In genomic region chr3:46882377-46883015, GRCh38 we compare ENCODE assay signal across 8 cellular contexts. TPM values are rescaled to one million over a fixed set of nuclear protein-coding genes. Genes with fewer than 3 reads are reported as not detected.
A peak's percentile ranks its signal among the peaks of the same experiment; 100 is the strongest.
DNase-seq lines count a peak whose midpoint lies in the region; ATAC-seq and TF ChIP-seq lines count a peak whose summit lies in the region.

No MANE protein-coding gene starts in this region.

- H3K4me1 Mint-ChIP-seq in activated CD4-positive, alpha-beta T cell treated with anti-CD3 and anti-CD28 coated beads, Interleukin-2, amount 10 ng/mL, durations not matched to agents 7 days and 5 days = peaks cover 3% of the 10 kb centered on the region
- H3K4me1 Mint-ChIP-seq in activated T-helper 1 cell treated with anti-CD3 and anti-CD28 coated beads, Interleukin-12 subunit alpha, Interleukin-12 subunit beta, Interleukin-2, Interleukin-4 antibody, amounts not matched to agents 30 ng/mL and 10 ng/mL and 1 ng/mL, durations not matched to agents 14 hours and 24 hours and 36 hours (ENCODE audit: low read depth) = no peaks in the 10 kb centered on the region

- in situ Hi-C loops in gastrocnemius medialis (cut with MboI; ENCODE audit: low sequenced_read_pairs in 4 of 4) = no loop called here

- POLR2A ChIA-PET in activated CD4-positive, alpha-beta T cell treated with anti-CD3 and anti-CD28 coated beads, Interleukin-2, amount 10 ng/mL, durations not matched to agents 7 days and 5 days (lab: Charles Lee) = no interaction called here

- H3K4me3 ChIP-seq in right cardiac atrium (ENCODE audit: low read length) (peak overlapping the region; percentile 70), gastrocnemius medialis (peak overlapping the region; percentile 57 to 66 (median 62))

- no peaks in the 10 kb centered on the region for H3K9me3 ChIP-seq in right cardiac atrium (ENCODE audit: control insufficient read depth, low read length)
- no peaks in the 10 kb centered on the region for H3K9me3 ChIP-seq in gastrocnemius medialis

- H3K27me3 Mint-ChIP-seq in activated CD4-positive, alpha-beta T cell treated with anti-CD3 and anti-CD28 coated beads, Interleukin-2, amount 10 ng/mL, durations not matched to agents 7 days and 5 days = peaks cover 57% of the 10 kb centered on the region
- peaks cover 64% of the 10 kb centered on the region for H3K27me3 Mint-ChIP-seq in activated T-helper 1 cell treated with anti-CD3 and anti-CD28 coated beads, Interleukin-12 subunit alpha, Interleukin-12 subunit beta, Interleukin-2, Interleukin-4 antibody, amounts not matched to agents 30 ng/mL and 10 ng/mL and 1 ng/mL, durations not matched to agents 14 hours and 24 hours and 36 hours (ENCODE audit: insufficient read depth)

- no peaks in the 10 kb centered on the region for H3K36me3 Mint-ChIP-seq in activated CD4-positive, alpha-beta T cell treated with anti-CD3 and anti-CD28 coated beads, Interleukin-2, amount 10 ng/mL, durations not matched to agents 7 days and 5 days (ENCODE audit: low read depth)
- H3K36me3 Mint-ChIP-seq in activated T-helper 1 cell treated with anti-CD3 and anti-CD28 coated beads, Interleukin-12 subunit alpha, Interleukin-12 subunit beta, Interleukin-2, Interleukin-4 antibody, amounts not matched to agents 30 ng/mL and 10 ng/mL and 1 ng/mL, durations not matched to agents 14 hours and 24 hours and 36 hours (ENCODE audit: low read depth) = no peaks in the 10 kb centered on the region

- H3K27me3 ChIP-seq in right cardiac atrium (ENCODE audit: control insufficient read depth, insufficient read depth) = no peaks in the 10 kb centered on the region
- peaks cover 7 to 34% (median 19%) of the 10 kb centered on the region in 3 donors for H3K27me3 ChIP-seq in gastrocnemius medialis

- H3K4me3 Mint-ChIP-seq in activated CD4-positive, alpha-beta T cell treated with anti-CD3 and anti-CD28 coated beads, Interleukin-2, amount 10 ng/mL, durations not matched to agents 7 days and 5 days = peak overlapping the region; percentile 41
- H3K4me3 Mint-ChIP-seq in activated T-helper 1 cell treated with anti-CD3 and anti-CD28 coated beads, Interleukin-12 subunit alpha, Interleukin-12 subunit beta, Interleukin-2, Interleukin-4 antibody, amounts not matched to agents 30 ng/mL and 10 ng/mL and 1 ng/mL, durations not matched to agents 14 hours and 24 hours and 36 hours = peak overlapping the region; percentile 42

- peaks cover 2% of the 10 kb centered on the region for H3K4me1 ChIP-seq in right cardiac atrium (ENCODE audit: control insufficient read depth, insufficient read depth, low read length)
- H3K4me1 ChIP-seq in gastrocnemius medialis = peaks cover 5 to 17% of the 10 kb centered on the region in 2 donors

- under 1% methylated on average over 67 of the region's 67 CpGs for WGBS in right cardiac atrium

- H3K27ac ChIP-seq in right cardiac atrium (ENCODE audit: low read length) = peak overlapping the region; percentile 60
- peak overlapping the region; percentile 63 to 73 (median 71) for H3K27ac ChIP-seq in gastrocnemius medialis

- no peak for TF ChIP-seq POLR2A in gastrocnemius medialis (IDR thresholded peaks at IDR 0.05)

- H3K9me3 Mint-ChIP-seq in activated CD4-positive, alpha-beta T cell treated with anti-CD3 and anti-CD28 coated beads, Interleukin-2, amount 10 ng/mL, durations not matched to agents 7 days and 5 days = no peaks in the 10 kb centered on the region
- no peaks in the 10 kb centered on the region for H3K9me3 Mint-ChIP-seq in activated T-helper 1 cell treated with anti-CD3 and anti-CD28 coated beads, Interleukin-12 subunit alpha, Interleukin-12 subunit beta, Interleukin-2, Interleukin-4 antibody, amounts not matched to agents 30 ng/mL and 10 ng/mL and 1 ng/mL, durations not matched to agents 14 hours and 24 hours and 36 hours

- intact Hi-C loops in activated T-helper 1 cell treated with anti-CD3 and anti-CD28 coated beads, Interleukin-12 subunit alpha, Interleukin-12 subunit beta, Interleukin-2, Interleukin-4 antibody, amounts not matched to agents 30 ng/mL and 10 ng/mL and 1 ng/mL, durations not matched to agents 14 hours and 24 hours and 36 hours (cut with micrococcal nuclease) = no loop called here
- intact Hi-C loops in right cardiac atrium (cut with DNase I) (no loop called here), gastrocnemius medialis (cut with DNase I; ENCODE audit: low total_unique reads) (no loop called here)

- H3K36me3 ChIP-seq in gastrocnemius medialis = no peaks in the 10 kb centered on the region

- ATAC-seq in right cardiac atrium = peak; percentile 54 to 68
- peak; percentile 32 to 58 for ATAC-seq in gastrocnemius medialis
- ATAC-seq in GM19467 (IDR thresholded peaks at IDR 0.05; ENCODE audit: unreplicated experiment) = no peak
- ATAC-seq in HG03159 (IDR thresholded peaks at IDR 0.05; ENCODE audit: unreplicated experiment) = no peak

- no peak for DNase-seq in activated CD4-positive, alpha-beta T cell treated with anti-CD3 and anti-CD28 coated beads, Interleukin-2, amount 10 ng/mL, durations not matched to agents 7 days and 5 days
- DNase-seq in activated CD4-positive, alpha-beta T cell treated with anti-CD3 and anti-CD28 coated beads, Interleukin-2, amount 50 U/mL, for 1 hour = no peak
- no peak for DNase-seq in activated T-helper 1 cell treated with anti-CD3 and anti-CD28 coated beads, Interleukin-12 subunit alpha, Interleukin-12 subunit beta, Interleukin-2, Interleukin-4 antibody, amounts not matched to agents 30 ng/mL and 10 ng/mL and 1 ng/mL, durations not matched to agents 14 hours and 24 hours and 36 hours (ENCODE audit: low spot score)
- DNase-seq in right cardiac atrium (peak; percentile 57 to 80 (median 80)), gastrocnemius medialis (no peak), NCI-H187 (lab: John Stamatoyannopoulos, UW) (no peak)

- H3K27ac Mint-ChIP-seq in activated CD4-positive, alpha-beta T cell treated with anti-CD3 and anti-CD28 coated beads, Interleukin-2, amount 10 ng/mL, durations not matched to agents 7 days and 5 days = no peak overlapping the region
- H3K27ac Mint-ChIP-seq in activated T-helper 1 cell treated with anti-CD3 and anti-CD28 coated beads, Interleukin-12 subunit alpha, Interleukin-12 subunit beta, Interleukin-2, Interleukin-4 antibody, amounts not matched to agents 30 ng/mL and 10 ng/mL and 1 ng/mL, durations not matched to agents 14 hours and 24 hours and 36 hours = no peak overlapping the region

- CTCF ChIA-PET in activated CD4-positive, alpha-beta T cell treated with anti-CD3 and anti-CD28 coated beads, Interleukin-2, amount 10 ng/mL, durations not matched to agents 7 days and 5 days (lab: Charles Lee) = no interaction called here

- no peak for TF ChIP-seq CTCF in gastrocnemius medialis (IDR thresholded peaks at IDR 0.05 in 4 of 5, conservative IDR thresholded peaks at IDR 0.05 in 1 of 5)

RNA-seq across cellular contexts. Expression of gene PTH1R, which starts 5.0 kb away (rescaled TPM):
- not detected for total RNA-seq in activated CD4-positive, alpha-beta T cell treated with anti-CD3 and anti-CD28 coated beads, Interleukin-2, amount 10 ng/mL, durations not matched to agents 7 days and 5 days
- total RNA-seq in activated T-helper 1 cell treated with anti-CD3 and anti-CD28 coated beads, Interleukin-12 subunit alpha, Interleukin-12 subunit beta, Interleukin-2, Interleukin-4 antibody, amounts not matched to agents 30 ng/mL and 10 ng/mL and 1 ng/mL, durations not matched to agents 14 hours and 24 hours and 36 hours = not detected in 2 replicates
- total RNA-seq in right cardiac atrium (10 to 100 TPM in 3 of 4 donors, 1 to 10 TPM in 1; 9.3 to 15.6 (median 12.6) TPM), gastrocnemius medialis (1 to 10 TPM; 2.3 to 7.9 (median 7.3) TPM)
- polyA plus RNA-seq in right cardiac atrium = 18.5 TPM

RNA-seq across cellular contexts. Expression of gene MYL3, which starts 19.3 kb away (rescaled TPM):
- not detected for total RNA-seq in activated CD4-positive, alpha-beta T cell treated with anti-CD3 and anti-CD28 coated beads, Interleukin-2, amount 10 ng/mL, durations not matched to agents 7 days and 5 days
- total RNA-seq in activated T-helper 1 cell treated with anti-CD3 and anti-CD28 coated beads, Interleukin-12 subunit alpha, Interleukin-12 subunit beta, Interleukin-2, Interleukin-4 antibody, amounts not matched to agents 30 ng/mL and 10 ng/mL and 1 ng/mL, durations not matched to agents 14 hours and 24 hours and 36 hours = not detected in 2 replicates
- total RNA-seq in right cardiac atrium = 100 to 1,000 TPM in 3 of 4 donors, 10 to 100 TPM in 1; 42.7 to 442 (median 293) TPM
- polyA plus RNA-seq in right cardiac atrium = 1,012 TPM
- 100 to 1,000 TPM in 2 of 4 donors, 10 to 100 TPM in 2; 42.5 to 544 (median 281) TPM for total RNA-seq in gastrocnemius medialis

Comparison
In these comparisons a context has a peak if more than half of its experiments do, and no peak if none do; other contexts are left out.
1. DNase-seq: peak in right cardiac atrium (3 of 3); none in activated CD4-positive, alpha-beta T cell treated with anti-CD3 and anti-CD28 coated beads, Interleukin-2, amount 10 ng/mL, durations not matched to agents 7 days and 5 days (single experiment), activated CD4-positive, alpha-beta T cell treated with anti-CD3 and anti-CD28 coated beads, Interleukin-2, amount 50 U/mL, for 1 hour (single experiment), activated T-helper 1 cell treated with anti-CD3 and anti-CD28 coated beads, Interleukin-12 subunit alpha, Interleukin-12 subunit beta, Interleukin-2, Interleukin-4 antibody, amounts not matched to agents 30 ng/mL and 10 ng/mL and 1 ng/mL, durations not matched to agents 14 hours and 24 hours and 36 hours (single experiment), gastrocnemius medialis (0 of 2) and NCI-H187 (0 of 2).
2. ATAC-seq: peak in right cardiac atrium (2 of 2) and gastrocnemius medialis (2 of 2); none in GM19467 (single experiment) and HG03159 (single experiment).
3. RNA of gene MYL3, which starts 19.3 kb away (total RNA-seq): 42.5 to 544 TPM in gastrocnemius medialis and 42.7 to 442 TPM in right cardiac atrium; not detected in activated CD4-positive, alpha-beta T cell treated with anti-CD3 and anti-CD28 coated beads, Interleukin-2, amount 10 ng/mL, durations not matched to agents 7 days and 5 days and not detected in activated T-helper 1 cell treated with anti-CD3 and anti-CD28 coated beads, Interleukin-12 subunit alpha, Interleukin-12 subunit beta, Interleukin-2, Interleukin-4 antibody, amounts not matched to agents 30 ng/mL and 10 ng/mL and 1 ng/mL, durations not matched to agents 14 hours and 24 hours and 36 hours; every median in the first group is over 10 times any median in the second.